In genomic region chr11:61446211-61446651, GRCh38 we compare ENCODE assay signal across 8 cellular contexts. TPM values are rescaled to one million over a fixed set of nuclear protein-coding genes. Genes with fewer than 3 reads are reported as not detected.
DNase-seq lines count a peak whose midpoint lies in the region; ATAC-seq and TF ChIP-seq lines count a peak whose summit lies in the region.

No MANE protein-coding gene starts in this region.

- H3K27ac Mint-ChIP-seq in activated CD8-positive, alpha-beta T cell treated with anti-CD3 and anti-CD28 coated beads, Interleukin-2, amount 10 ng/mL, durations not matched to agents 7 days and 5 days: no peak overlapping the region
- H3K27ac Mint-ChIP-seq in memory B cell: no peak overlapping the region

- H3K4me3 Mint-ChIP-seq in activated CD8-positive, alpha-beta T cell treated with anti-CD3 and anti-CD28 coated beads, Interleukin-2, amount 10 ng/mL, durations not matched to agents 7 days and 5 days: no peak overlapping the region
- no peak overlapping the region for H3K4me3 Mint-ChIP-seq in memory B cell

- POLR2A ChIA-PET in activated CD8-positive, alpha-beta T cell treated with anti-CD3 and anti-CD28 coated beads, Interleukin-2, amount 10 ng/mL, durations not matched to agents 7 days and 5 days (lab: Charles Lee): interaction anchor here (0.9 to 2.4 kb wide), 4 partner anchors 11 to 192 kb away, joined by 3 to 13 read pairs (median 4); partner anchors contain the start of genes CPSF7 and SDHAF2

- H3K4me1 Mint-ChIP-seq in activated CD8-positive, alpha-beta T cell treated with anti-CD3 and anti-CD28 coated beads, Interleukin-2, amount 10 ng/mL, durations not matched to agents 7 days and 5 days (ENCODE audit: low read depth): peaks cover 2% of the 10 kb centered on the region
- H3K4me1 Mint-ChIP-seq in memory B cell: peaks cover 10% of the 10 kb centered on the region

- no peaks in the 10 kb centered on the region for H3K27me3 Mint-ChIP-seq in activated CD8-positive, alpha-beta T cell treated with anti-CD3 and anti-CD28 coated beads, Interleukin-2, amount 10 ng/mL, durations not matched to agents 7 days and 5 days (ENCODE audit: low read depth)
- H3K27me3 Mint-ChIP-seq in memory B cell: no peaks in the 10 kb centered on the region

- ATAC-seq in activated CD8-positive, alpha-beta T cell treated with anti-CD3 and anti-CD28 coated beads, Interleukin-2, amount 10 ng/mL, durations not matched to agents 7 days and 5 days: peak; percentile 93
- ATAC-seq in memory B cell (ENCODE audit: low read depth) (peak; percentile 91), GM21367 (IDR thresholded peaks at IDR 0.05; ENCODE audit: unreplicated experiment) (no peak)

- H3K36me3 Mint-ChIP-seq in activated CD8-positive, alpha-beta T cell treated with anti-CD3 and anti-CD28 coated beads, Interleukin-2, amount 10 ng/mL, durations not matched to agents 7 days and 5 days (ENCODE audit: low read depth): peaks cover 61% of the 10 kb centered on the region
- H3K36me3 Mint-ChIP-seq in memory B cell: peaks cover 26% of the 10 kb centered on the region

- DNase-seq in GM10266 (ENCODE audit: extremely low spot score) (peak; percentile 60), HK-2 (ENCODE audit: unreplicated experiment) (peak; percentile 79), NCI-H748 treated with DMSO at 0.1 percent for 48 hours (lab: John Stamatoyannopoulos, UW) (peak; percentile 10), memory B cell (ENCODE audit: low spot score in 2 of 2) (peak; percentile 48 to 62)
- peak; percentile 83 for DNase-seq in activated CD8-positive, alpha-beta T cell treated with anti-CD3 and anti-CD28 coated beads, Interleukin-2, amount 10 ng/mL, durations not matched to agents 7 days and 5 days
- DNase-seq in effector CD8-positive, alpha-beta T cell (lab: John Stamatoyannopoulos, UW): peak; percentile 43
- DNase-seq in stimulated activated CD8-positive, alpha-beta memory T cell treated with anti-CD3 and anti-CD28 coated beads, Interleukin-12 subunit alpha, Interleukin-12 subunit beta, amount 100 ng/mL, for 1 hour (ENCODE audit: low read depth): peak; percentile 39

- CTCF ChIA-PET in activated CD8-positive, alpha-beta T cell treated with anti-CD3 and anti-CD28 coated beads, Interleukin-2, amount 10 ng/mL, durations not matched to agents 7 days and 5 days (lab: Charles Lee): interaction anchor here (0.7 to 5.7 kb wide), 30 partner anchors 11 to 521 kb away, joined by 3 to 82 read pairs (median 5); partner anchors contain the start of genes CPSF7, FTH1, LRRC10B and SDHAF2

- no peaks in the 10 kb centered on the region for H3K9me3 Mint-ChIP-seq in activated CD8-positive, alpha-beta T cell treated with anti-CD3 and anti-CD28 coated beads, Interleukin-2, amount 10 ng/mL, durations not matched to agents 7 days and 5 days (ENCODE audit: insufficient read depth)
- no peaks in the 10 kb centered on the region for H3K9me3 Mint-ChIP-seq in memory B cell

- TF ChIP-seq CTCF in GM10266 (IDR thresholded peaks at IDR 0.05; ENCODE audit: control insufficient read depth, insufficient read depth, low read depth, missing control alignments): peak; percentile 82

RNA-seq across cellular contexts. Expression of gene SDHAF2, which starts 16.3 kb away (rescaled TPM):
- total RNA-seq in activated CD8-positive, alpha-beta T cell treated with anti-CD3 and anti-CD28 coated beads, Interleukin-2, amount 10 ng/mL, durations not matched to agents 7 days and 5 days: 10 to 100 TPM; 51.6 to 54.3 TPM

RNA-seq across cellular contexts. Expression of gene CPSF7, which starts 16.5 kb away (rescaled TPM):
- 10 to 100 TPM; 94.8 to 98.4 TPM for total RNA-seq in activated CD8-positive, alpha-beta T cell treated with anti-CD3 and anti-CD28 coated beads, Interleukin-2, amount 10 ng/mL, durations not matched to agents 7 days and 5 days

RNA-seq across cellular contexts. Expression of gene TMEM216, which starts 53.8 kb away (rescaled TPM):
- total RNA-seq in activated CD8-positive, alpha-beta T cell treated with anti-CD3 and anti-CD28 coated beads, Interleukin-2, amount 10 ng/mL, durations not matched to agents 7 days and 5 days: 1 to 10 TPM; 6.3 to 6.4 TPM

Comparison
In these comparisons a context has a peak if more than half of its experiments do, and no peak if none do; other contexts are left out.
1. DNase-seq: peak in every context shown above with its lines; median percentile 83 in activated CD8-positive, alpha-beta T cell treated with anti-CD3 and anti-CD28 coated beads, Interleukin-2, amount 10 ng/mL, durations not matched to agents 7 days and 5 days; 79 in HK-2; 60 in GM10266; 55 in memory B cell; 43 in effector CD8-positive, alpha-beta T cell; 39 in stimulated activated CD8-positive, alpha-beta memory T cell treated with anti-CD3 and anti-CD28 coated beads, Interleukin-12 subunit alpha, Interleukin-12 subunit beta, amount 100 ng/mL, for 1 hour; 10 in NCI-H748 treated with DMSO at 0.1 percent for 48 hours.